ENCODE assay signal across 32 cellular contexts in the genomic region with DNA sequence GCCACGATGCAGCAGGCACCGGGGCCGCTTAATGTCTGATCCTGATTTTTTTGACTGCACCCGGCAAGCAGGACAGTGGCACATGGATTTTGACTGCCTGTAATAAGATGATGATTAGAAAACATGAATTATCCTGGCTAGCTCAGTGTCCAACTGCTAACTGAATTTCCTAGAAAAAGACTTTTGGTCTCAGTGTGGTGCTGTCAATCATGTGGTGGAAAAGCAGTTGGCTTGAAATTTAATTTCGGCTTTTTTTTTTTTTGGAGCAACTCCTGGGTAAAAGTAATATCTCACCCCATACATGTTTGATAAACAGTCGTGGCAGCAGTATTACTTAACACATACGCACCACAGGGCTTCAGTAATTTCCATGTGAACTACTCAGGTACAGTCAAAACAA.
"Had no signal": no experiment of that assay in that cellular context is flagged by ENCODE, and none has a peak within 500 bp of the region (broad histone marks: within the 10 kb centered on the region; RNA-seq: fewer than 3 reads in every experiment).

No MANE protein-coding gene starts in this region.

- H3K36me3 Mint-ChIP-seq: immature natural killer cell, memory B cell had no signal

- H3K79me2 ChIP-seq: hepatocyte, parathyroid adenoma had no signal

- H3K36me3 ChIP-seq: gastrocnemius medialis, spleen, transverse colon, WERI-Rb-1 had no signal

- H3K27ac ChIP-seq: gastrocnemius medialis, hepatocyte, parathyroid adenoma, psoas muscle, spleen, testis, transverse colon, WERI-Rb-1 had no signal

- H3K4me1 Mint-ChIP-seq: immature natural killer cell, T-helper 17 cell had no signal

- H3K9ac ChIP-seq: parathyroid adenoma had no signal

- H3K4me3 ChIP-seq: gastrocnemius medialis, hepatocyte, psoas muscle, spleen, testis, transverse colon had no signal

- H2AFZ ChIP-seq: hepatocyte, parathyroid adenoma had no signal

- DNase-seq: activated CD4-positive, alpha-beta T cell treated with anti-CD3 and anti-CD28 coated beads for 48 hours; activated CD4-positive, alpha-beta T cell treated with anti-CD3 and anti-CD28 coated beads, Interleukin-2, amount 50 U/mL, for 48 hours; activated CD8-positive, alpha-beta memory T cell treated with anti-CD3 and anti-CD28 coated beads, Interleukin-2, amount 50 U/mL, for 4 hours; activated gamma-delta T cell; activated naive CD4-positive, alpha-beta T cell treated with anti-CD3 and anti-CD28 coated beads, Interleukin-2, amount 50 U/mL, for 16 hours; activated T-cell treated with anti-CD3 and anti-CD28 coated beads, Interleukin-2, amount 50 U/mL, for 1 hour; amniotic stem cell; caudate nucleus; dermis blood vessel endothelial cell; effector CD4-positive, alpha-beta T cell; gastrocnemius medialis; glutamatergic neuron; immature natural killer cell; kidney; nephron progenitor cell; nucleus accumbens; psoas muscle; spleen; stimulated activated CD4-positive, alpha-beta T cell treated with anti-CD3 and anti-CD28 coated beads, Interleukin-2, amount 100 ng/mL, for 48 hours; stimulated activated naive CD8-positive, alpha-beta T cell treated with anti-CD3 and anti-CD28 coated beads, Interleukin-15, Interleukin-2, amounts not matched to agents 100 U/mL and 50 U/mL, for 24 hours; T-helper 17 cell; T1000; testis; transverse colon; WERI-Rb-1 had no signal

- H3K4me1 ChIP-seq: gastrocnemius medialis, parathyroid adenoma, psoas muscle, spleen, testis, transverse colon had no signal

- H3K27me3 Mint-ChIP-seq: T-helper 17 cell had no signal

- H3K4me2 ChIP-seq: hepatocyte had no signal

- H3K4me3 Mint-ChIP-seq: activated T-helper 1 cell treated with anti-CD3 and anti-CD28 coated beads, Interleukin-12 subunit alpha, Interleukin-12 subunit beta, Interleukin-2, Interleukin-4 antibody, amounts not matched to agents 30 ng/mL and 10 ng/mL and 1 ng/mL, durations not matched to agents 14 hours and 24 hours and 36 hours; immature natural killer cell; memory B cell; nephron progenitor cell; T-helper 17 cell had no signal

- H3K9me3 ChIP-seq: gastrocnemius medialis, psoas muscle, spleen, testis, transverse colon had no signal

- H3K9me3 Mint-ChIP-seq: activated T-helper 1 cell treated with anti-CD3 and anti-CD28 coated beads, Interleukin-12 subunit alpha, Interleukin-12 subunit beta, Interleukin-2, Interleukin-4 antibody, amounts not matched to agents 30 ng/mL and 10 ng/mL and 1 ng/mL, durations not matched to agents 14 hours and 24 hours and 36 hours; immature natural killer cell; nephron progenitor cell had no signal

- H3K27me3 ChIP-seq: gastrocnemius medialis, hepatocyte, spleen, testis had no signal

- H3K27ac Mint-ChIP-seq: activated T-helper 1 cell treated with anti-CD3 and anti-CD28 coated beads, Interleukin-12 subunit alpha, Interleukin-12 subunit beta, Interleukin-2, Interleukin-4 antibody, amounts not matched to agents 30 ng/mL and 10 ng/mL and 1 ng/mL, durations not matched to agents 14 hours and 24 hours and 36 hours; immature natural killer cell; memory B cell; nephron progenitor cell; T-helper 17 cell had no signal

- FAIRE-seq: astrocyte, kidney, urothelium cell line had no signal

- ATAC-seq: activated CD4-positive, CD25-positive, alpha-beta regulatory T cell treated with anti-CD3 and anti-CD28 coated beads, Interleukin-2, amount 50 U/mL, for 24 hours; gastrocnemius medialis; psoas muscle; stimulated activated naive CD8-positive, alpha-beta T cell treated with anti-CD3 and anti-CD28 coated beads, Interleukin-15, Interleukin-2, amounts not matched to agents 100 U/mL and 50 U/mL, for 24 hours; T-helper 17 cell had no signal
